In genomic region chr10:121927841-121928527, GRCh38 we compare ENCODE assay signal across 8 cellular contexts. TPM values are rescaled to one million over a fixed set of nuclear protein-coding genes. Genes with fewer than 3 reads are reported as not detected.
DNase-seq lines count a peak whose midpoint lies in the region; ATAC-seq, FAIRE-seq and TF ChIP-seq lines count a peak whose summit lies in the region.

Gene ATE1, minus strand, starts transcription at chr10:121928031. Its CDS starts 82 bp downstream, at chr10:121927949.

- H3K36me3 ChIP-seq in Loucy (ENCODE audit: insufficient read depth, low read length) = no peaks in the 10 kb centered on the region
- no peaks in the 10 kb centered on the region for H3K36me3 ChIP-seq in neural cell (ENCODE audit: insufficient read depth, low read length)

- H3K4me3 ChIP-seq in Loucy (ENCODE audit: low read length, poor library complexity, severe bottlenecking) (peak within 1 kb of the TSS; percentile 84), fibroblast of villous mesenchyme (ENCODE audit: low read depth, low read length) (peak within 1 kb of the TSS; percentile 88), neural cell (ENCODE audit: low read length) (peak within 1 kb of the TSS; percentile 96)

- H3K4me2 ChIP-seq in Loucy (ENCODE audit: low read depth, low read length, poor library complexity, severe bottlenecking) (peak within 1 kb of the TSS; percentile 96), neural cell (ENCODE audit: low read length) (peak within 1 kb of the TSS; percentile 90)

- peak within 1 kb of the TSS; percentile 90 for H3K27ac ChIP-seq in neural cell (ENCODE audit: low read length)

- no peaks in the 10 kb centered on the region for H4K20me1 ChIP-seq in Loucy (ENCODE audit: insufficient read depth, low read length, poor library complexity, severe bottlenecking)
- H4K20me1 ChIP-seq in neural cell (ENCODE audit: insufficient read depth) = no peaks in the 10 kb centered on the region

- no peaks in the 10 kb centered on the region for H3K27me3 Mint-ChIP-seq in stimulated activated naive CD8-positive, alpha-beta T cell treated with anti-CD3 and anti-CD28 coated beads, Interleukin-15, amount 100 ng/mL, for 72 hours

- H3K9me3 ChIP-seq in Loucy (ENCODE audit: insufficient read depth, low read depth, low read length) = no peaks in the 10 kb centered on the region
- no peaks in the 10 kb centered on the region for H3K9me3 ChIP-seq in neural cell (ENCODE audit: low read length)

- peak; percentile 55 for TF ChIP-seq EP300 in neural cell (conservative IDR thresholded peaks at IDR 0.05; ENCODE audit: poor library complexity, severe bottlenecking)

- H3K9ac ChIP-seq in Loucy (ENCODE audit: low read depth, low read length, poor library complexity, severe bottlenecking) (peak within 1 kb of the TSS; percentile 97), neural cell (ENCODE audit: low read length) (peak within 1 kb of the TSS; percentile 92)

- H3K4me3 Mint-ChIP-seq in stimulated activated naive CD8-positive, alpha-beta T cell treated with anti-CD3 and anti-CD28 coated beads, Interleukin-15, amount 100 ng/mL, for 72 hours = peak within 1 kb of the TSS; percentile 94 to 95

- peak; percentile 40 for TF ChIP-seq POLR2A in H54 (IDR thresholded peaks at IDR 0.05; ENCODE audit: low read depth, low read length)

- TF ChIP-seq RAD21 in neural cell (conservative IDR thresholded peaks at IDR 0.05) = peak; percentile 54

- H3K9me2 ChIP-seq in Loucy (replicated peaks; ENCODE audit: low read depth, low read length) (no peaks in the 10 kb centered on the region), neural cell (ENCODE audit: insufficient read depth, low read length) (no peaks in the 10 kb centered on the region)

- H3K27me3 ChIP-seq in Loucy (ENCODE audit: insufficient read depth, low read length, poor library complexity, severe bottlenecking) = no peaks in the 10 kb centered on the region
- no peaks in the 10 kb centered on the region for H3K27me3 ChIP-seq in neural cell (ENCODE audit: insufficient read depth, low read depth, low read length)

- ATAC-seq in stimulated activated naive CD8-positive, alpha-beta T cell treated with anti-CD3 and anti-CD28 coated beads, Interleukin-15, amount 100 ng/mL, for 72 hours = peak; percentile 96

- TF ChIP-seq CTCF in Loucy (conservative IDR thresholded peaks at IDR 0.05; ENCODE audit: low read length) (no peak), fibroblast of villous mesenchyme (IDR thresholded peaks at IDR 0.05; ENCODE audit: insufficient read depth, low read depth, low read length) (no peak), neural cell (IDR thresholded peaks at IDR 0.05; ENCODE audit: poor library complexity, severe bottlenecking) (peak; percentile 50)

- FAIRE-seq in H54 (lab: Jason Lieb, UNC) = no peak

- peaks cover 27% of the 10 kb centered on the region for H3K4me1 Mint-ChIP-seq in stimulated activated naive CD8-positive, alpha-beta T cell treated with anti-CD3 and anti-CD28 coated beads, Interleukin-15, amount 100 ng/mL, for 72 hours

- H3K79me2 ChIP-seq in Loucy (ENCODE audit: insufficient read depth, low read length) (peaks cover 61% of the 10 kb centered on the region), neural cell (replicated peaks; ENCODE audit: insufficient read depth, low read length) (peaks cover 30% of the 10 kb centered on the region)

- H2AFZ ChIP-seq in Loucy (ENCODE audit: low read length) = peak within 1 kb of the TSS; percentile 76
- peak within 1 kb of the TSS; percentile 91 for H2AFZ ChIP-seq in neural cell (ENCODE audit: low read depth, low read length)

- peaks cover 20% of the 10 kb centered on the region for H3K4me1 ChIP-seq in Loucy (ENCODE audit: insufficient read depth, low read length, poor library complexity, severe bottlenecking)

- H3K27ac Mint-ChIP-seq in stimulated activated naive CD8-positive, alpha-beta T cell treated with anti-CD3 and anti-CD28 coated beads, Interleukin-15, amount 100 ng/mL, for 72 hours = peak within 1 kb of the TSS; percentile 100

- no peaks in the 10 kb centered on the region for H3F3A ChIP-seq in Loucy (ENCODE audit: low read depth)
- no peaks in the 10 kb centered on the region for H3F3A ChIP-seq in neural cell (ENCODE audit: insufficient read depth, low read length, poor library complexity, severe bottlenecking)

- DNase-seq in ELR (ENCODE audit: low read depth) = peak; percentile 92
- peak; percentile 64 for DNase-seq in H54 (ENCODE audit: insufficient read length, low spot score)
- DNase-seq in SIG-M5 treated with dmso at 0.1 percent for 504 hours (lab: John Stamatoyannopoulos, UW; ENCODE audit: unreplicated experiment) = peak; percentile 85
- peak; percentile 73 for DNase-seq in activated gamma-delta T cell treated with Interleukin-2 at 50 U/mL for 16 hours
- peak; percentile 94 for DNase-seq in fibroblast of villous mesenchyme (ENCODE audit: low read depth)
- DNase-seq in stimulated activated naive CD8-positive, alpha-beta T cell treated with anti-CD3 and anti-CD28 coated beads, Interleukin-15, amount 100 ng/mL, for 72 hours = peak; percentile 81 to 82

- H3K9me3 Mint-ChIP-seq in stimulated activated naive CD8-positive, alpha-beta T cell treated with anti-CD3 and anti-CD28 coated beads, Interleukin-15, amount 100 ng/mL, for 72 hours = no peaks in the 10 kb centered on the region

TF ChIP-seq in neural cell, 6 proteins besides CTCF, POLR2A, EP300 and RAD21:
- TF ChIP-seq POLR2AphosphoS5 (IDR thresholded peaks at IDR 0.05) (peak; percentile 91), EZH2 (IDR thresholded peaks at IDR 0.05; ENCODE audit: borderline replicate concordance, insufficient read depth, low read length, poor library complexity, severe bottlenecking) (no peak), SMC3 (conservative IDR thresholded peaks at IDR 0.05; ENCODE audit: poor library complexity) (no peak), REST (IDR thresholded peaks at IDR 0.05; ENCODE audit: borderline replicate concordance) (peak; percentile 77), MXI1 (conservative IDR thresholded peaks at IDR 0.05; ENCODE audit: poor library complexity, severe bottlenecking) (peak; percentile 48), TAF1 (IDR thresholded peaks at IDR 0.05; ENCODE audit: low read depth) (peak; percentile 91)

RNA-seq across cellular contexts. Expression of gene ATE1, which starts in this region (rescaled TPM):
- 18.4 and 33.2 TPM in 2 replicates for total RNA-seq in fibroblast of villous mesenchyme
- polyA plus RNA-seq in neural cell = 17.5 and 23.7 TPM in 2 replicates
- 64.0 and 66.3 TPM in 2 replicates for polyA minus RNA-seq in neural cell

Comparison
In these comparisons a context has a peak if more than half of its experiments do, and no peak if none do; other contexts are left out.
1. Peak in every context shown above with its lines: DNase-seq, ATAC-seq, H3K4me3 ChIP-seq and H3K27ac ChIP-seq.